29 cellular contexts compared by ENCODE assay signal in the genomic region with DNA sequence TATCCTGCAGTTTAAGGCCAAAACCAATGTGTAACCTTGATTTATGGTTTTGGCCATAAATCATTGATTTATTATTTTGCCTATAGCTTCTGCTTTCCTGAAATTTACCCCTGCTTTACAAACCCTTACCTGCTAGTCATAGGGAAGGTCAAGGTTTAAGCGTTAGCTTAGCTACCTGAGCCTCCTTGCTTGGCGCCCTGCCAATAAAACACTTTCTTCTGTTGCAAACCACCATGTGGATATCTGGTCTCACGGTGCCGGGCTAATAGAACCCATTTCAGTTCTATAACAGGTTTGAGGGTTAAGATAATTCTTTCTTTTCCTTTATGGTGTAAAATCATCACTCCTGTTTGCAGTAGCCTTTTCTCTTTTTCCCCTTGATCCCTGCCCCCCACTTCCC.
"Had no signal": no experiment of that assay in that cellular context is flagged by ENCODE, and none has a peak within 500 bp of the region (broad histone marks: within the 10 kb centered on the region; RNA-seq: fewer than 3 reads in every experiment).

No MANE protein-coding gene starts in this region.

- H3K27ac ChIP-seq: left lung, lower lobe of right lung, pancreas, prostate gland, sigmoid colon, tibial nerve, uterus had no signal

- H3K9me3 Mint-ChIP-seq: stimulated activated memory B cell treated with anti-CD40 and anti-IgM and Interleukin-4, amounts not matched to agents 10 μg/mL and 1 μg/mL and 100 μg/mL, for 72 hours; type B pancreatic cell had no signal

- FAIRE-seq: kidney, pancreas had no signal

- H3K36me3 ChIP-seq: left lung, lower lobe of right lung, pancreas, prostate gland, sigmoid colon, uterus had no signal

- H3K4me1 ChIP-seq: left lung, lower lobe of right lung, pancreas, prostate gland, uterus had no signal

- H3K4me3 ChIP-seq: left lung, lower lobe of right lung, pancreas, prostate gland, sigmoid colon, smooth muscle cell, tibial nerve, uterus had no signal

- H3K9me3 ChIP-seq: left lung, lower lobe of right lung, pancreas, prostate gland, sigmoid colon, uterus had no signal

- H3K27ac Mint-ChIP-seq: nephron; stimulated activated memory B cell treated with anti-CD40 and anti-IgM and Interleukin-4, amounts not matched to agents 10 μg/mL and 1 μg/mL and 100 μg/mL, for 72 hours; stimulated activated naive CD8-positive, alpha-beta T cell treated with anti-CD3 and anti-CD28 coated beads, Interleukin-15, amount 100 ng/mL, for 72 hours; type B pancreatic cell had no signal

- H3K4me1 Mint-ChIP-seq: neural crest cell; stimulated activated memory B cell treated with anti-CD40 and anti-IgM and Interleukin-4, amounts not matched to agents 10 μg/mL and 1 μg/mL and 100 μg/mL, for 72 hours; stimulated activated naive CD8-positive, alpha-beta T cell treated with anti-CD3 and anti-CD28 coated beads, Interleukin-15, amount 100 ng/mL, for 72 hours had no signal

- H3K27me3 ChIP-seq: left lung, pancreas, sigmoid colon, tibial nerve, uterus had no signal

- H3K27me3 Mint-ChIP-seq: naive thymus-derived CD8-positive, alpha-beta T cell; stimulated activated memory B cell treated with anti-CD40 and anti-IgM and Interleukin-4, amounts not matched to agents 10 μg/mL and 1 μg/mL and 100 μg/mL, for 72 hours; stimulated activated naive CD8-positive, alpha-beta T cell treated with anti-CD3 and anti-CD28 coated beads, Interleukin-15, amount 100 ng/mL, for 72 hours; type B pancreatic cell had no signal

- H3K4me3 Mint-ChIP-seq: naive thymus-derived CD8-positive, alpha-beta T cell; nephron; neural crest cell; stimulated activated memory B cell treated with anti-CD40 and anti-IgM and Interleukin-4, amounts not matched to agents 10 μg/mL and 1 μg/mL and 100 μg/mL, for 72 hours; stimulated activated naive CD8-positive, alpha-beta T cell treated with anti-CD3 and anti-CD28 coated beads, Interleukin-15, amount 100 ng/mL, for 72 hours; type B pancreatic cell had no signal

- DNase-seq: hippocampal formation; kidney; left colon; left lung; lower lobe of right lung; mammary epithelial cell; mesenchymal stem cell; naive thymus-derived CD8-positive, alpha-beta T cell; nucleus accumbens; pancreas; posterior cingulate gyrus; retina; right cardiac atrium; sigmoid colon; stimulated activated CD4-positive, alpha-beta T cell treated with anti-CD3 and anti-CD28 coated beads, Interleukin-1b, Interleukin-23, amount 100 ng/mL, for 48 hours; stimulated activated CD4-positive, alpha-beta T cell treated with anti-CD3 and anti-CD28 coated beads, Interleukin-2, amount 100 ng/mL, for 48 hours; stimulated activated CD4-positive, alpha-beta T cell treated with anti-CD3 and anti-CD28 coated beads, Interleukin-4, amount 100 ng/mL, for 4 hours; stimulated activated CD8-positive, alpha-beta memory T cell treated with anti-CD3 and anti-CD28 coated beads, Interleukin-4, amount 100 ng/mL, for 48 hours; stimulated activated naive CD4-positive, alpha-beta T cell treated with Interleukin-2 at 50 U/mL for 16 hours; stimulated activated naive CD8-positive, alpha-beta T cell treated with anti-CD3 and anti-CD28 coated beads, Interleukin-15, amount 100 ng/mL, for 72 hours; substantia nigra; uterus had no signal

- ATAC-seq: left colon; left lung; lower lobe of right lung; naive thymus-derived CD8-positive, alpha-beta T cell; pancreas; right cardiac atrium; stimulated activated memory B cell treated with anti-CD40 and anti-IgM and Interleukin-4, amounts not matched to agents 10 μg/mL and 1 μg/mL and 100 μg/mL, for 72 hours; stimulated activated naive CD8-positive, alpha-beta T cell treated with anti-CD3 and anti-CD28 coated beads, Interleukin-15, amount 100 ng/mL, for 72 hours had no signal
